In genomic region chr4:5098176-5098575, GRCh38 we compare ENCODE assay signal across 27 cellular contexts. TPM values are rescaled to one million over a fixed set of nuclear protein-coding genes. Genes with fewer than 3 reads are reported as not detected.
"Had no signal": no experiment of that assay in that cellular context is flagged by ENCODE, and none has a peak within 500 bp of the region (broad histone marks: within the 10 kb centered on the region; RNA-seq: fewer than 3 reads in every experiment).

No MANE protein-coding gene starts in this region.

- H3K27me3 ChIP-seq: neutrophil, ovary, sigmoid colon, uterus had no signal

- H3K27ac ChIP-seq: neutrophil, ovary, prostate gland, sigmoid colon, uterus, VCaP had no signal

- H3K36me3 ChIP-seq: neutrophil, ovary, prostate gland, sigmoid colon, uterus had no signal

- H3K9me3 ChIP-seq: ovary, prostate gland, sigmoid colon, uterus had no signal

- H3K4me1 ChIP-seq: prostate gland, sigmoid colon, uterus had no signal

- ATAC-seq: esophagus mucosa; left ventricle myocardium superior; stimulated activated memory B cell treated with anti-CD40 and anti-IgM and Interleukin-4, amounts not matched to agents 10 μg/mL and 1 μg/mL and 100 μg/mL, for 72 hours; stimulated activated naive CD8-positive, alpha-beta T cell treated with anti-CD3 and anti-CD28 coated beads, Interleukin-15, amount 100 ng/mL, for 72 hours had no signal

- H3K4me2 ChIP-seq: smooth muscle cell had no signal

- DNase-seq: activated CD4-positive, alpha-beta T cell treated with anti-CD3 and anti-CD28 coated beads for 4 hours; activated CD4-positive, alpha-beta T cell treated with anti-CD3 and anti-CD28 coated beads, Interleukin-2, amount 50 U/mL, for 4 hours; activated effector memory CD4-positive, alpha-beta T cell treated with Interleukin-2 at 50 U/mL for 16 hours; activated naive CD4-positive, alpha-beta T cell treated with Interleukin-2 at 50 U/mL for 16 hours; activated naive CD8-positive, alpha-beta T cell treated with anti-CD3 and anti-CD28 coated beads for 36 hours; caudate nucleus; endodermal cell; glutamatergic neuron; islet precursor cell; left ventricle myocardium superior; naive B cell; nephron progenitor cell; ovary; sigmoid colon; stimulated activated CD4-positive, alpha-beta T cell treated with anti-CD3 and anti-CD28 coated beads, Interleukin-1b, Interleukin-23, amount 100 ng/mL, for 48 hours; stimulated activated CD4-positive, alpha-beta T cell treated with anti-CD3 and anti-CD28 coated beads, Interleukin-4, amount 100 ng/mL, for 4 hours; stimulated activated CD8-positive, alpha-beta memory T cell treated with anti-CD3 and anti-CD28 coated beads, Interleukin-4, amount 100 ng/mL, for 48 hours; stimulated activated naive CD8-positive, alpha-beta T cell treated with anti-CD3 and anti-CD28 coated beads, Interleukin-15, amount 100 ng/mL, for 72 hours; substantia nigra; uterus had no signal

- H3K4me3 ChIP-seq: ovary, prostate gland, sigmoid colon, smooth muscle cell, uterus had no signal

RNA-seq across cellular contexts. Expression of gene STK32B, which starts 46.9 kb away (rescaled TPM):
- total RNA-seq: activated naive CD8-positive, alpha-beta T cell treated with anti-CD3 and anti-CD28 coated beads for 36 hours; T-helper 1 cell treated with Interleukin-12 subunit alpha and Interleukin-12 subunit beta and Interleukin-4 antibody, amounts not matched to agents 30 ng/mL and 1 ng/mL, for 36 hours had no signal
